ENCODE assay signal across 19 cellular contexts in the genomic region with DNA sequence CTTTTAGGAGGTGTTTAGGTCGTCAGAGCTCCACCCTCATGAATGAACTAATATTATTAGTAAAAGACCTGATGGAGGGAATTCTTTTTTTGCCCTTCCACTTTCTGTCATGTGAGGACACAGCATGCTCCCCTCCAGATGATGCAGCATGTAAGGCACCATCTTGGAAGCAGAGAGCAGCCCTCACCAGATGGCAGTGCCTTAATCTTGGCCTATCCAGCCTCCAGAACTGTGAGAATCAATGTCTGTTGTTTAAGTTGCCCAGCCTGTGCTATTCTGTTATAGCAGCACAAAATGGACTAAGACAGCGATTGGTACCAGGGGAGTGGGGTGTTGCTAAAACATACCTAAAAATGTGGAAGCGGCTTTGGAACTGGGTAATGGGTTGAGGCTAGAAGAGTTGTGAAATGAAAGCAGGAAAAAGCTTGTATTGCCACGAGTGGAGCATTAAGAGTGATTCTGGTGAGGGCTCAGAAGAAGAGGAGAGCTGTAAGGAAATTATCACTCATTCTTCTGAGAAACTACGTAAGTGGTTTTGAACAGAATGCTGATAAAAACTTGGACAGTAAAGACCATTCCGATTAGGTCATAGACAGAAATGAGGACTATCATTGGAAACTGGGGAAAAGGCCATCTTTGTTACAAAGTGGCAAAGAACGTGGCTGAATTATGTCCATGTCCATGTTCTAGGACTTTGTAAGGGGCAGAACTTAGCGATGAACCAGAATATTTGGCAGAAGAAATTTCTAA.
"Had no signal": no experiment of that assay in that cellular context is flagged by ENCODE, and none has a peak within 500 bp of the region (broad histone marks: within the 10 kb centered on the region; RNA-seq: fewer than 3 reads in every experiment).

No MANE protein-coding gene starts in this region.

- H3K27me3 ChIP-seq: body of pancreas, uterus had no signal

- H3K4me1 Mint-ChIP-seq: activated naive CD8-positive, alpha-beta T cell treated with anti-CD3 and anti-CD28 coated beads, Interleukin-2, amount 50 U/mL, for 24 hours; T-helper 17 cell had no signal

- H3K36me3 Mint-ChIP-seq: activated CD4-positive, alpha-beta memory T cell treated with anti-CD3 and anti-CD28 coated beads for 36 hours had no signal

- H3K27ac ChIP-seq: body of pancreas, thoracic aorta, uterus had no signal

- H3K9me3 Mint-ChIP-seq: activated CD4-positive, alpha-beta memory T cell treated with anti-CD3 and anti-CD28 coated beads for 36 hours; activated naive CD8-positive, alpha-beta T cell treated with anti-CD3 and anti-CD28 coated beads, Interleukin-2, amount 50 U/mL, for 24 hours; stimulated activated naive CD8-positive, alpha-beta T cell treated with anti-CD3 and anti-CD28 coated beads, Interleukin-15, Interleukin-2, amounts not matched to agents 100 ng/mL and 50 ng/mL, for 24 hours had no signal

- ATAC-seq: activated naive CD8-positive, alpha-beta T cell treated with anti-CD3 and anti-CD28 coated beads, Interleukin-2, amount 50 U/mL, for 24 hours; activated T-cell treated with anti-CD3 and anti-CD28 coated beads, Interleukin-2, amount 50 U/mL, for 72 hours; body of pancreas; esophagus mucosa; T-helper 17 cell had no signal

- H3K27me3 Mint-ChIP-seq: activated CD4-positive, alpha-beta memory T cell treated with anti-CD3 and anti-CD28 coated beads for 36 hours; activated naive CD8-positive, alpha-beta T cell treated with anti-CD3 and anti-CD28 coated beads, Interleukin-2, amount 50 U/mL, for 24 hours; stimulated activated naive CD8-positive, alpha-beta T cell treated with anti-CD3 and anti-CD28 coated beads, Interleukin-15, Interleukin-2, amounts not matched to agents 100 ng/mL and 50 ng/mL, for 24 hours; T-helper 17 cell had no signal

- H3K27ac Mint-ChIP-seq: activated CD4-positive, alpha-beta memory T cell treated with anti-CD3 and anti-CD28 coated beads for 36 hours; activated naive CD8-positive, alpha-beta T cell treated with anti-CD3 and anti-CD28 coated beads, Interleukin-2, amount 50 U/mL, for 24 hours; activated T-cell treated with anti-CD3 and anti-CD28 coated beads, Interleukin-2, amount 50 U/mL, for 72 hours; nephron progenitor cell; stimulated activated naive CD8-positive, alpha-beta T cell treated with anti-CD3 and anti-CD28 coated beads, Interleukin-15, Interleukin-2, amounts not matched to agents 100 ng/mL and 50 ng/mL, for 24 hours; T-helper 17 cell had no signal

- H3K4me3 Mint-ChIP-seq: activated CD4-positive, alpha-beta memory T cell treated with anti-CD3 and anti-CD28 coated beads for 36 hours; activated naive CD8-positive, alpha-beta T cell treated with anti-CD3 and anti-CD28 coated beads, Interleukin-2, amount 50 U/mL, for 24 hours; activated T-cell treated with anti-CD3 and anti-CD28 coated beads, Interleukin-2, amount 50 U/mL, for 72 hours; nephron progenitor cell; stimulated activated naive CD8-positive, alpha-beta T cell treated with anti-CD3 and anti-CD28 coated beads, Interleukin-15, Interleukin-2, amounts not matched to agents 100 ng/mL and 50 ng/mL, for 24 hours; T-helper 17 cell had no signal

- DNase-seq: activated CD4-positive, alpha-beta memory T cell treated with anti-CD3 and anti-CD28 coated beads for 36 hours; activated CD4-positive, CD25-positive, alpha-beta regulatory T cell treated with anti-CD3 and anti-CD28 coated beads, Interleukin-2, amount 50 U/mL, for 72 hours; activated CD8-positive, alpha-beta memory T cell treated with anti-CD3 and anti-CD28 coated beads, Interleukin-2, amount 50 U/mL, for 4 hours; activated gamma-delta T cell treated with Interleukin-2 at 50 U/mL for 16 hours; activated naive CD8-positive, alpha-beta T cell treated with anti-CD3 and anti-CD28 coated beads, Interleukin-2, amount 50 U/mL, for 24 hours; activated T-cell treated with anti-CD3 and anti-CD28 coated beads, Interleukin-2, amount 50 U/mL, for 72 hours; body of pancreas; cerebellar nuclear complex; foreskin fibroblast; glutamatergic neuron; mesenchymal stem cell; nephron progenitor cell; stimulated activated CD4-positive, alpha-beta T cell treated with anti-CD3 and anti-CD28 coated beads, Interleukin-4, amount 100 ng/mL, for 1 hour; stimulated activated CD8-positive, alpha-beta memory T cell treated with anti-CD3 and anti-CD28 coated beads, Interleukin-4, amount 100 ng/mL, for 48 hours; T-helper 17 cell; uterus had no signal
